ENCODE assay signal across 9 cellular contexts in the genomic region with DNA sequence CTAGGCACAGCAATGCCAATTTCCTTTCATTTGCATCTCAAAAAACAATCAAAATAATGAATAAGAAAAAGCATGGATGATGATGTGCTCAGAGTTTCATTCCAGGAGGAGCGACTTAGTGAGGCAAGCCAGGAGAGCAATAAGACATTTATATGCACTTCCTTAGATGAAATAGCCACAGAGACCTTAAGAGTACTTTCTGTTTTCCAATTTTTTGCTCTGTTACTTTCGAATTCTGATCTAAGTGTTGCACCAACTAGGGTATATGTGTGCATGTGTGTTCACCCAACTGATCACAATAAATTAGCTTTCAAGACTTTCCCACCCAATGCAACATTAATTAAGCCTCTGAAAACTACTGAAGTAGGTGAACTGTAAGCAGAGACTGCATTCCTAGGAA. TPM values are rescaled to one million over a fixed set of nuclear protein-coding genes. Genes with fewer than 3 reads are reported as not detected.
A peak's percentile ranks its signal among the peaks of the same experiment; 100 is the strongest.
DNase-seq lines count a peak whose midpoint lies in the region; ATAC-seq and TF ChIP-seq lines count a peak whose summit lies in the region.
"Had no signal": no experiment of that assay in that cellular context is flagged by ENCODE, and none has a peak within 500 bp of the region (broad histone marks: within the 10 kb centered on the region; RNA-seq: fewer than 3 reads in every experiment).

No MANE protein-coding gene starts in this region.

- no peak overlapping the region for H3K27ac ChIP-seq in skeletal muscle tissue (ENCODE audit: low read depth, low read length)
- no peak overlapping the region for H3K27ac ChIP-seq in testis

- peak overlapping the region; percentile 89 for H3K4me3 Mint-ChIP-seq in HFFc6
- peak overlapping the region; percentile 67 for H3K4me3 Mint-ChIP-seq in activated CD8-positive, alpha-beta T cell treated with anti-CD3 and anti-CD28 coated beads, Interleukin-2, amount 10 ng/mL, durations not matched to agents 7 days and 5 days

- H3K4me1 Mint-ChIP-seq in HFFc6 (ENCODE audit: low read depth) = peaks cover 22% of the 10 kb centered on the region
- H3K4me1 Mint-ChIP-seq in activated CD8-positive, alpha-beta T cell treated with anti-CD3 and anti-CD28 coated beads, Interleukin-2, amount 10 ng/mL, durations not matched to agents 7 days and 5 days (ENCODE audit: low read depth) = peaks cover 16% of the 10 kb centered on the region

- H3K4me3 ChIP-seq in iPS-15b (ENCODE audit: low read depth, low read length) = peak overlapping the region; percentile 85
- H3K4me3 ChIP-seq in skeletal muscle tissue (ENCODE audit: low read length in 3 of 3) = peak overlapping the region in 2 of 3 donors; percentile 61 to 73
- peak overlapping the region in 1 of 2 donors; percentile 48 for H3K4me3 ChIP-seq in testis

- H3K9ac ChIP-seq in iPS-15b (ENCODE audit: low read depth, low read length) (no peak overlapping the region), skeletal muscle tissue (ENCODE audit: low read depth in 1 of 3, low read length in 3 of 3) (no peak overlapping the region)

- CTCF ChIA-PET in activated CD8-positive, alpha-beta T cell treated with anti-CD3 and anti-CD28 coated beads, Interleukin-2, amount 10 ng/mL, durations not matched to agents 7 days and 5 days (lab: Charles Lee) = no interaction called here

- no peak for TF ChIP-seq POLR2A in testis (IDR thresholded peaks at IDR 0.05)

- H3K9me3 ChIP-seq in iPS-15b (ENCODE audit: control insufficient read depth, insufficient read depth, low read length) (no peaks in the 10 kb centered on the region), skeletal muscle tissue (ENCODE audit: control insufficient read depth in 3 of 3, low read length in 3 of 3) (no peaks in the 10 kb centered on the region), testis (no peaks in the 10 kb centered on the region)
- H3K9me3 ChIP-seq: HAP-1 had no signal

- H3K4me1 ChIP-seq in iPS-15b (ENCODE audit: control insufficient read depth, insufficient read depth, low read length) (peaks cover 5% of the 10 kb centered on the region), skeletal muscle tissue (ENCODE audit: control insufficient read depth in 3 of 3, insufficient read depth in 3 of 3, low read length in 3 of 3) (peaks cover 3 to 9% (median 5%) of the 10 kb centered on the region in 3 donors), testis (no peaks in the 10 kb centered on the region)

- WGBS in testis, 2 donors = 9 to 19% methylated on average over 2 of the region's 2 CpGs

- POLR2A ChIA-PET in activated CD8-positive, alpha-beta T cell treated with anti-CD3 and anti-CD28 coated beads, Interleukin-2, amount 10 ng/mL, durations not matched to agents 7 days and 5 days (lab: Charles Lee) = no interaction called here

- DNase-seq in HFFc6 (no peak), testis (no peak), D341Med (ENCODE audit: low spot score) (no peak), head of caudate nucleus (no peak), SKM-1 treated with dmso at 0.1 percent for 144 hours (lab: John Stamatoyannopoulos, UW; ENCODE audit: unreplicated experiment) (no peak)
- DNase-seq in activated CD8-positive, alpha-beta T cell treated with anti-CD3 and anti-CD28 coated beads, Interleukin-2, amount 10 ng/mL, durations not matched to agents 7 days and 5 days = no peak

- intact Hi-C loops in testis (cut with DNase I; ENCODE audit: low total_unique reads) (no loop called here), head of caudate nucleus (cut with DNase I) (no loop called here)

- H3K27me3 ChIP-seq in iPS-15b (ENCODE audit: control insufficient read depth, insufficient read depth, low read length) = peaks cover 13% of the 10 kb centered on the region
- H3K27me3 ChIP-seq in skeletal muscle tissue (ENCODE audit: control insufficient read depth in 3 of 3, insufficient read depth in 3 of 3, low read length in 3 of 3) = peaks cover 0 to 5% (median 0%) of the 10 kb centered on the region in 3 donors
- no peaks in the 10 kb centered on the region for H3K27me3 ChIP-seq in testis

- no peak for TF ChIP-seq CTCF in HFFc6 (IDR thresholded peaks at IDR 0.05)
- TF ChIP-seq CTCF in testis (IDR thresholded peaks at IDR 0.05) = no peak

- peaks cover 3% of the 10 kb centered on the region for H3K27me3 Mint-ChIP-seq in HFFc6 (ENCODE audit: insufficient read depth)
- H3K27me3 Mint-ChIP-seq in activated CD8-positive, alpha-beta T cell treated with anti-CD3 and anti-CD28 coated beads, Interleukin-2, amount 10 ng/mL, durations not matched to agents 7 days and 5 days (ENCODE audit: low read depth) = peaks cover 34% of the 10 kb centered on the region

- H3K27ac Mint-ChIP-seq in HFFc6 = peak overlapping the region; percentile 78; the same call in 1 of the 2 replicates
- H3K27ac Mint-ChIP-seq in activated CD8-positive, alpha-beta T cell treated with anti-CD3 and anti-CD28 coated beads, Interleukin-2, amount 10 ng/mL, durations not matched to agents 7 days and 5 days = no peak overlapping the region

- H3K36me3 Mint-ChIP-seq in HFFc6 (ENCODE audit: low read depth) = peaks cover 5% of the 10 kb centered on the region; the same call in 1 of the 2 replicates
- H3K36me3 Mint-ChIP-seq in activated CD8-positive, alpha-beta T cell treated with anti-CD3 and anti-CD28 coated beads, Interleukin-2, amount 10 ng/mL, durations not matched to agents 7 days and 5 days (ENCODE audit: low read depth) = no peaks in the 10 kb centered on the region

- H3K36me3 ChIP-seq in iPS-15b (ENCODE audit: control insufficient read depth, insufficient read depth, low read length) = no peaks in the 10 kb centered on the region
- H3K36me3 ChIP-seq in skeletal muscle tissue (ENCODE audit: control insufficient read depth in 3 of 3, insufficient read depth in 3 of 3, low read length in 3 of 3) = no peaks in the 10 kb centered on the region
- H3K36me3 ChIP-seq in testis (ENCODE audit: low read depth, missing control alignments) = no peaks in the 10 kb centered on the region
- H3K36me3 ChIP-seq: HAP-1 had no signal

- peaks cover 6% of the 10 kb centered on the region for H3K9me3 Mint-ChIP-seq in HFFc6
- no peaks in the 10 kb centered on the region for H3K9me3 Mint-ChIP-seq in activated CD8-positive, alpha-beta T cell treated with anti-CD3 and anti-CD28 coated beads, Interleukin-2, amount 10 ng/mL, durations not matched to agents 7 days and 5 days (ENCODE audit: insufficient read depth)

- ATAC-seq in activated CD8-positive, alpha-beta T cell treated with anti-CD3 and anti-CD28 coated beads, Interleukin-2, amount 10 ng/mL, durations not matched to agents 7 days and 5 days = no peak

RNA-seq across cellular contexts. Expression of a gene that starts 0.7 kb away (rescaled TPM):
- 1 to 10 TPM in 2 of 6 experiments, under 1 TPM in 4; 0.34 to 2.2 (median 0.79) TPM for total RNA-seq in HFFc6 (2021; fragmentation: NEBNext Ultra II Directional; extraction: Animal tissue kit (Norgen Biotek cat#: 25700))
- total RNA-seq in activated CD8-positive, alpha-beta T cell treated with anti-CD3 and anti-CD28 coated beads, Interleukin-2, amount 10 ng/mL, durations not matched to agents 7 days and 5 days = 1 to 10 TPM; 1.7 to 2.0 TPM
- 1.0 TPM for total RNA-seq in skeletal muscle tissue
- total RNA-seq in testis = 1 to 10 TPM in 1 of 2 donors, under 1 TPM in 1; 0.93 to 1.7 TPM
- polyA plus RNA-seq in testis (ENCODE audit: insufficient read depth, low read depth, low replicate concordance) = 5.8 TPM
